ENCODE assay signal across 1 cellular context in genomic region chr18:34297287-34297686, GRCh38.
TF ChIP-seq lines count a peak whose summit lies in the region.

No MANE protein-coding gene starts in this region.

TF ChIP-seq in H1, 55 proteins besides CTCF, POLR2A, EP300 and RAD21 (continued from another document):
- TF ChIP-seq, protein P1, sequence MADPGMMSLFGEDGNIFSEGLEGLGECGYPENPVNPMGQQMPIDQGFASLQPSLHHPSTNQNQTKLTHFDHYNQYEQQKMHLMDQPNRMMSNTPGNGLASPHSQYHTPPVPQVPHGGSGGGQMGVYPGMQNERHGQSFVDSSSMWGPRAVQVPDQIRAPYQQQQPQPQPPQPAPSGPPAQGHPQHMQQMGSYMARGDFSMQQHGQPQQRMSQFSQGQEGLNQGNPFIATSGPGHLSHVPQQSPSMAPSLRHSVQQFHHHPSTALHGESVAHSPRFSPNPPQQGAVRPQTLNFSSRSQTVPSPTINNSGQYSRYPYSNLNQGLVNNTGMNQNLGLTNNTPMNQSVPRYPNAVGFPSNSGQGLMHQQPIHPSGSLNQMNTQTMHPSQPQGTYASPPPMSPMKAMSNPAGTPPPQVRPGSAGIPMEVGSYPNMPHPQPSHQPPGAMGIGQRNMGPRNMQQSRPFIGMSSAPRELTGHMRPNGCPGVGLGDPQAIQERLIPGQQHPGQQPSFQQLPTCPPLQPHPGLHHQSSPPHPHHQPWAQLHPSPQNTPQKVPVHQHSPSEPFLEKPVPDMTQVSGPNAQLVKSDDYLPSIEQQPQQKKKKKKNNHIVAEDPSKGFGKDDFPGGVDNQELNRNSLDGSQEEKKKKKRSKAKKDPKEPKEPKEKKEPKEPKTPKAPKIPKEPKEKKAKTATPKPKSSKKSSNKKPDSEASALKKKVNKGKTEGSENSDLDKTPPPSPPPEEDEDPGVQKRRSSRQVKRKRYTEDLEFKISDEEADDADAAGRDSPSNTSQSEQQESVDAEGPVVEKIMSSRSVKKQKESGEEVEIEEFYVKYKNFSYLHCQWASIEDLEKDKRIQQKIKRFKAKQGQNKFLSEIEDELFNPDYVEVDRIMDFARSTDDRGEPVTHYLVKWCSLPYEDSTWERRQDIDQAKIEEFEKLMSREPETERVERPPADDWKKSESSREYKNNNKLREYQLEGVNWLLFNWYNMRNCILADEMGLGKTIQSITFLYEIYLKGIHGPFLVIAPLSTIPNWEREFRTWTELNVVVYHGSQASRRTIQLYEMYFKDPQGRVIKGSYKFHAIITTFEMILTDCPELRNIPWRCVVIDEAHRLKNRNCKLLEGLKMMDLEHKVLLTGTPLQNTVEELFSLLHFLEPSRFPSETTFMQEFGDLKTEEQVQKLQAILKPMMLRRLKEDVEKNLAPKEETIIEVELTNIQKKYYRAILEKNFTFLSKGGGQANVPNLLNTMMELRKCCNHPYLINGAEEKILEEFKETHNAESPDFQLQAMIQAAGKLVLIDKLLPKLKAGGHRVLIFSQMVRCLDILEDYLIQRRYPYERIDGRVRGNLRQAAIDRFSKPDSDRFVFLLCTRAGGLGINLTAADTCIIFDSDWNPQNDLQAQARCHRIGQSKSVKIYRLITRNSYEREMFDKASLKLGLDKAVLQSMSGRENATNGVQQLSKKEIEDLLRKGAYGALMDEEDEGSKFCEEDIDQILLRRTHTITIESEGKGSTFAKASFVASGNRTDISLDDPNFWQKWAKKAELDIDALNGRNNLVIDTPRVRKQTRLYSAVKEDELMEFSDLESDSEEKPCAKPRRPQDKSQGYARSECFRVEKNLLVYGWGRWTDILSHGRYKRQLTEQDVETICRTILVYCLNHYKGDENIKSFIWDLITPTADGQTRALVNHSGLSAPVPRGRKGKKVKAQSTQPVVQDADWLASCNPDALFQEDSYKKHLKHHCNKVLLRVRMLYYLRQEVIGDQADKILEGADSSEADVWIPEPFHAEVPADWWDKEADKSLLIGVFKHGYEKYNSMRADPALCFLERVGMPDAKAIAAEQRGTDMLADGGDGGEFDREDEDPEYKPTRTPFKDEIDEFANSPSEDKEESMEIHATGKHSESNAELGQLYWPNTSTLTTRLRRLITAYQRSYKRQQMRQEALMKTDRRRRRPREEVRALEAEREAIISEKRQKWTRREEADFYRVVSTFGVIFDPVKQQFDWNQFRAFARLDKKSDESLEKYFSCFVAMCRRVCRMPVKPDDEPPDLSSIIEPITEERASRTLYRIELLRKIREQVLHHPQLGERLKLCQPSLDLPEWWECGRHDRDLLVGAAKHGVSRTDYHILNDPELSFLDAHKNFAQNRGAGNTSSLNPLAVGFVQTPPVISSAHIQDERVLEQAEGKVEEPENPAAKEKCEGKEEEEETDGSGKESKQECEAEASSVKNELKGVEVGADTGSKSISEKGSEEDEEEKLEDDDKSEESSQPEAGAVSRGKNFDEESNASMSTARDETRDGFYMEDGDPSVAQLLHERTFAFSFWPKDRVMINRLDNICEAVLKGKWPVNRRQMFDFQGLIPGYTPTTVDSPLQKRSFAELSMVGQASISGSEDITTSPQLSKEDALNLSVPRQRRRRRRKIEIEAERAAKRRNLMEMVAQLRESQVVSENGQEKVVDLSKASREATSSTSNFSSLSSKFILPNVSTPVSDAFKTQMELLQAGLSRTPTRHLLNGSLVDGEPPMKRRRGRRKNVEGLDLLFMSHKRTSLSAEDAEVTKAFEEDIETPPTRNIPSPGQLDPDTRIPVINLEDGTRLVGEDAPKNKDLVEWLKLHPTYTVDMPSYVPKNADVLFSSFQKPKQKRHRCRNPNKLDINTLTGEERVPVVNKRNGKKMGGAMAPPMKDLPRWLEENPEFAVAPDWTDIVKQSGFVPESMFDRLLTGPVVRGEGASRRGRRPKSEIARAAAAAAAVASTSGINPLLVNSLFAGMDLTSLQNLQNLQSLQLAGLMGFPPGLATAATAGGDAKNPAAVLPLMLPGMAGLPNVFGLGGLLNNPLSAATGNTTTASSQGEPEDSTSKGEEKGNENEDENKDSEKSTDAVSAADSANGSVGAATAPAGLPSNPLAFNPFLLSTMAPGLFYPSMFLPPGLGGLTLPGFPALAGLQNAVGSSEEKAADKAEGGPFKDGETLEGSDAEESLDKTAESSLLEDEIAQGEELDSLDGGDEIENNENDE (IDR thresholded peaks at IDR 0.05; ENCODE audit: insufficient replicate concordance, low read length) = no peak
- TF ChIP-seq MAFK (IDR thresholded peaks at IDR 0.05; ENCODE audit: low read depth, low read length) = no peak
- TF ChIP-seq SIX5 (IDR thresholded peaks at IDR 0.05; ENCODE audit: low read depth, low read length) = no peak
- TF ChIP-seq BRCA1 (IDR thresholded peaks at IDR 0.05; ENCODE audit: low read depth, low read length) = no peak
- TF ChIP-seq KDM5A (IDR thresholded peaks at IDR 0.05; ENCODE audit: low read length) = no peak
- TF ChIP-seq RBBP5 (IDR thresholded peaks at IDR 0.05; ENCODE audit: borderline replicate concordance, low read depth, low read length) = no peak
- TF ChIP-seq CHD1 (IDR thresholded peaks at IDR 0.05; ENCODE audit: low read depth, low read length) = no peak
- TF ChIP-seq CTBP2 (IDR thresholded peaks at IDR 0.05; ENCODE audit: borderline replicate concordance, insufficient read depth, insufficient read length, low read length) = no peak
- TF ChIP-seq KDM1A (IDR thresholded peaks at IDR 0.05; ENCODE audit: borderline replicate concordance, low read length) = no peak
- no peak for TF ChIP-seq EZH2 (IDR thresholded peaks at IDR 0.05; ENCODE audit: low read depth, low read length, severe bottlenecking)
TF ChIP-seq in H1: peak in this region for 0.
